In the genomic region with DNA sequence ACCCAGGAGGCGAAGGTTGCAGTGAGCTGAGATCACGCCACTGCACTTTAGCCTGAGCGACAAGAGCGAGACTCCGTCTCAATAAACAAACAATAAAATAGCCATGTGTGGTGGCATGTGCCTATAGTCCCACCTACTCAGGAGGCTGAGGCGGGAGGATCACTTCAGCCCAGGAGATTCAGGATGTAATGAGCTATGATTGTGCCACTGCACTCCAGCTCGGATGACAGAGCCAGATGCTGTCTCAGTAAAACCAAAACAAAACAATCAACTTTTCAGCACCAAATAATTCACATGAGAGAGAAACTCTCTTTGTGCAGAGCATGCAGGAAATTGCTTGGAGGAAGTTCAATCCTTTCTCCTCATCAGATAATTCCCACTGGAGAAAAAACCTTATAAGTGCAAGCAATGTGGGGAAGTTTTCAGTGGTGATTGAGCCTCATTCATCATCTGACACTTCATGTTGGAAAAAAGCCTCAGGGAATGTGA, we compare ENCODE assay signal across 21 cellular contexts. TPM values are rescaled to one million over a fixed set of nuclear protein-coding genes. Genes with fewer than 3 reads are reported as not detected.
DNase-seq lines count a peak whose midpoint lies in the region; ATAC-seq and TF ChIP-seq lines count a peak whose summit lies in the region.
"Had no signal": no experiment of that assay in that cellular context is flagged by ENCODE, and none has a peak within 500 bp of the region (broad histone marks: within the 10 kb centered on the region; RNA-seq: fewer than 3 reads in every experiment).

No MANE protein-coding gene starts in this region.

- H3K9me3 ChIP-seq in gastroesophageal sphincter, result no peaks in the 10 kb centered on the region

- no peak for TF ChIP-seq EP300 in gastroesophageal sphincter (IDR thresholded peaks at IDR 0.05)

- no peak overlapping the region for H3K4me3 ChIP-seq in gastroesophageal sphincter
- H3K4me3 ChIP-seq: GM12878 had no signal

- H3K4me1 ChIP-seq in gastroesophageal sphincter, result no peaks in the 10 kb centered on the region

- ATAC-seq in gastroesophageal sphincter (no peak), GM18520 (IDR thresholded peaks at IDR 0.05; ENCODE audit: unreplicated experiment) (no peak)
- ATAC-seq: GM12878 had no signal

- TF ChIP-seq POLR2A in gastroesophageal sphincter (IDR thresholded peaks at IDR 0.05), result no peak

- WGBS in gastroesophageal sphincter (ENCODE audit: low coverage in 1 of 2), 2 donors, result 47 to 67% methylated on average over 4 to 6 of the region's 7 CpGs

- peaks cover 16% of the 10 kb centered on the region for H3K27me3 ChIP-seq in gastroesophageal sphincter

- TF ChIP-seq CTCF in gastroesophageal sphincter (IDR thresholded peaks at IDR 0.05), result no peak

- no peaks in the 10 kb centered on the region for H3K36me3 ChIP-seq in gastroesophageal sphincter

- no peak overlapping the region for H3K27ac ChIP-seq in gastroesophageal sphincter

- DNase-seq in GM04503 (ENCODE audit: low read depth) (peak; percentile 73), RPMI7951 (ENCODE audit: low read depth) (peak; percentile 17), foreskin melanocyte (peak; percentile 75), superior temporal gyrus (ENCODE audit: extremely low spot score) (peak; percentile 10), SKM-1 (lab: John Stamatoyannopoulos, UW; ENCODE audit: unreplicated experiment) (no peak)
- DNase-seq: ACHN; Calu3; CD4-positive, CD25-positive, alpha-beta regulatory T cell; DMS79; GOT3; KG1; NCI-H1092; NCI-H146; NCI-H2081 treated with DMSO at 0.1 percent for 48 hours; NCI-H526 treated with DMSO at 0.1 percent for 48 hours; SHP77 treated with DMSO at 0.1 percent for 48 hours had no signal

RNA-seq across cellular contexts. Expression of gene FIS1, which starts 13.4 kb away (rescaled TPM):
- total RNA-seq in RPMI7951 (2014; rRNA removed; shearing (Covaris generic)), result 239 and 343 TPM in 2 replicates
- total RNA-seq in gastroesophageal sphincter, result 100 to 1,000 TPM; 227 to 315 (median 248) TPM

RNA-seq across cellular contexts. Expression of gene CLDN15, which starts 20.7 kb away (rescaled TPM):
- total RNA-seq in RPMI7951 (2014; rRNA removed; shearing (Covaris generic)), result 0.36 and 0.49 TPM in 2 replicates
- total RNA-seq in gastroesophageal sphincter, result 1 to 10 TPM; 4.4 to 6.8 (median 5.0) TPM

RNA-seq across cellular contexts. Expression of gene ZNHIT1, which starts 40.3 kb away (rescaled TPM):
- 121 and 160 TPM in 2 replicates for total RNA-seq in RPMI7951 (2014; rRNA removed; shearing (Covaris generic))
- 10 to 100 TPM; 76.2 to 97.8 (median 88.6) TPM for total RNA-seq in gastroesophageal sphincter

RNA-seq across cellular contexts. Expression of gene PLOD3, which starts 40.9 kb away (rescaled TPM):
- total RNA-seq in RPMI7951 (2014; rRNA removed; shearing (Covaris generic)), result 141 and 167 TPM in 2 replicates
- 10 to 100 TPM; 35.0 to 51.3 (median 43.6) TPM for total RNA-seq in gastroesophageal sphincter

RNA-seq across cellular contexts. Expression of gene MOGAT3, which starts 57.5 kb away (rescaled TPM):
- total RNA-seq in RPMI7951 (2014; rRNA removed; shearing (Covaris generic)), result not detected in 2 replicates
- total RNA-seq in gastroesophageal sphincter, result not detected
- total RNA-seq: B cell; Calu3; CD4-positive, CD25-positive, alpha-beta regulatory T cell; G401; GM12878 had no signal
